In the genomic region with DNA sequence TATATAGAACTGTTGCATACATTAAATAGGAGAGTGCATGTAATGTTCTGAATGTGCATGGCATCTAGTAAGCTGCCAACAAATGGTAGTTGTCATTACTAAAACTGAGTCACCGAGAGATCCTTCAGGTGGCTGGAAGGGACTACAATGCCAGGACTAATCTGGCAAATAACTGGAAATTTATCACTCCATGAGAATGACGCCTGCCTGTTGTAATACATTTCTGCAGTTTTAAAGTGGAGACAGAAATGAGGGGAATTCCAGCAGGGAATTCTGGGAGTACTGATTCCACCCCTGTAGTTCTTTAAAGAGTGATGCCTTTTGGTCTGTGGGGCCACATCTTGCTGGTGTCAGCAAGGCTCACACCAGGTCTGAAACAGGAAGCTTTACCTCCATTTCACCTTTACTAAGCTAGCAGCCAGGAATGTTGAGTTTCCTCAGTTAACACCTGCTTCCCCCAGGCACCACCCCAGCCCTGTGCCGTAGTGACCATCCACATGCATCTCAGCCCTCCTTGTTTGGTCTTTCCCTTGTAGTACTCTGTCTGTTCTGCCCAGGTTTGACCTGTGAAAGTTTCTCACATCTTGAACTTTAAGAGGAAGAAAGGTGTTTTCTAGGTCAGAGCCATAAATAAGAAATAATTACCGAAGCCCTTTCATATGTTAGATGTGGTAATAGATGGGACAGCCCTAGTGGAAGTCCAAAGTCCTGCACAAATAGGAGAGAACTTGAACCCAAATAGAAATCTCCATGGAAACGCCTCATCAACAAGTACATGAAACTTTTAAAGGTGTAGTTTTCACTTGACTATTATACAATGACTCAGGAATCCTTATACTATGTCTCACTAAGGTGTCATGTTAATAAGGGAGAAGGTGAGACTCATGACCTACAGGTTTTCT, we compare ENCODE assay signal across 15 cellular contexts. TPM values are rescaled to one million over a fixed set of nuclear protein-coding genes. Genes with fewer than 3 reads are reported as not detected.
DNase-seq lines count a peak whose midpoint lies in the region; ATAC-seq, FAIRE-seq and TF ChIP-seq lines count a peak whose summit lies in the region.
"Had no signal": no experiment of that assay in that cellular context is flagged by ENCODE, and none has a peak within 500 bp of the region (broad histone marks: within the 10 kb centered on the region; RNA-seq: fewer than 3 reads in every experiment).

No MANE protein-coding gene starts in this region.

- H3K4me3 ChIP-seq in GM12878 (no peak overlapping the region), kidney (ENCODE audit: low read length in 2 of 2) (peak overlapping the region in 1 of 2 donors; percentile 10), spleen (no peak overlapping the region)
- H3K4me3 ChIP-seq in CD8-positive, alpha-beta T cell (ENCODE audit: low read depth, low read length) = no peak overlapping the region
- H3K4me3 ChIP-seq: right atrium auricular region had no signal

- TF ChIP-seq POLR2A in GM12878 (IDR thresholded peaks at IDR 0.05; ENCODE audit: low read depth, low read length) (no peak), spleen (IDR thresholded peaks at IDR 0.05) (no peak)

- H3K9me3 Mint-ChIP-seq in CD8-positive, alpha-beta T cell = no peaks in the 10 kb centered on the region

- DNase-seq in activated CD4-positive, CD25-positive, alpha-beta regulatory T cell (lab: John Stamatoyannopoulos, UW) = no peak
- no peak for DNase-seq in GM12878 (ENCODE audit: low read depth, low spot score)
- no peak for DNase-seq in kidney
- DNase-seq in inferior parietal cortex (ENCODE audit: extremely low spot score) = no peak
- no peak for DNase-seq in CD8-positive, alpha-beta T cell
- no peak for DNase-seq in spleen
- DNase-seq: ACHN, erythroblast, islet precursor cell, KBM-7, NCI-H524, T-helper 2 cell had no signal

- TF ChIP-seq EP300 in GM12878 (IDR thresholded peaks at IDR 0.05; ENCODE audit: borderline replicate concordance in 1 of 2, control insufficient read depth in 1 of 2, low read depth in 2 of 2, low read length in 2 of 2) = no peak

- no peak overlapping the region for H3K27ac Mint-ChIP-seq in CD8-positive, alpha-beta T cell

- H3K4me3 Mint-ChIP-seq in CD8-positive, alpha-beta T cell = no peak overlapping the region

- POLR2A ChIA-PET in GM12878 (lab: Charles Lee) = interaction anchor here (1.0 to 1.1 kb wide), 2 partner anchors 11 to 32 kb away, joined by 4 to 5 read pairs; no protein-coding TSS in a partner anchor
- POLR2A ChIA-PET in CD8-positive, alpha-beta T cell (lab: Charles Lee) = no interaction called here

- no peak for TF ChIP-seq RAD21 in GM12878 (IDR thresholded peaks at IDR 0.05; ENCODE audit: insufficient read depth, low read depth, low read length)

- peaks cover 13% of the 10 kb centered on the region for H3K36me3 Mint-ChIP-seq in CD8-positive, alpha-beta T cell

- ATAC-seq in activated CD4-positive, CD25-positive, alpha-beta regulatory T cell treated with anti-CD3 and anti-CD28 coated beads, Interleukin-2, amount 50 U/mL, for 24 hours = peak; percentile 61 to 77
- ATAC-seq in GM12878 = peak; percentile 81
- ATAC-seq in CD8-positive, alpha-beta T cell = no peak

- CTCF ChIA-PET in GM12878 (lab: Yijun Ruan, JAX) = interaction anchor here (0.6 to 3.7 kb wide), 12 partner anchors 11 to 127 kb away, joined by 3 to 12 read pairs (median 4); no protein-coding TSS in a partner anchor
- CTCF ChIA-PET in CD8-positive, alpha-beta T cell (lab: Charles Lee) = interaction anchor here (1.7 kb wide), 1 partner anchor 127 kb away, joined by 4 read pairs; no protein-coding TSS in a partner anchor

- TSS peak; percentile 36 for BruUV-seq in GM12878 (replicated peaks; lab: Mats Ljungman, UMichigan)

- SMC1A ChIA-PET in GM12878 (lab: Charles Lee; ENCODE audit: uncharacterized antibody, unreplicated experiment) = interaction anchor here (0.5 to 2.4 kb wide), 19 partner anchors 12 to 265 kb away, joined by 3 to 15 read pairs (median 4); no protein-coding TSS in a partner anchor

- H2AFZ ChIP-seq in GM12878 (ENCODE audit: control insufficient read depth, low read depth, low read length) = no peak overlapping the region

- H3K9ac ChIP-seq in GM12878 (ENCODE audit: control insufficient read depth, insufficient read depth, low read length) (no peak overlapping the region), kidney (ENCODE audit: low read length in 2 of 2) (no peak overlapping the region)

- no peaks in the 10 kb centered on the region for H3K79me2 ChIP-seq in GM12878 (ENCODE audit: control insufficient read depth, insufficient read depth, low read length)

- H3K27me3 ChIP-seq in GM12878 (replicated peaks in 1 of 2; ENCODE audit: control insufficient read depth in 2 of 2, insufficient read depth in 2 of 2, low read length in 1 of 2) (no peaks in the 10 kb centered on the region), spleen (replicated peaks in 1 of 7) (no peaks in the 10 kb centered on the region)
- no peaks in the 10 kb centered on the region for H3K27me3 ChIP-seq in CD8-positive, alpha-beta T cell (ENCODE audit: insufficient read depth, low read length)
- H3K27me3 ChIP-seq: right atrium auricular region had no signal

- RAD21 ChIA-PET in GM12878 (lab: Charles Lee; ENCODE audit: unreplicated experiment) = interaction anchor here (0.7 to 3.0 kb wide), 13 partner anchors 11 to 255 kb away, joined by 3 to 19 read pairs (median 4); no protein-coding TSS in a partner anchor

- no peak for TF ChIP-seq CTCF in GM12878 (IDR thresholded peaks at IDR 0.05 in 2 of 3, conservative IDR thresholded peaks at IDR 0.05 in 1 of 3; ENCODE audit: control insufficient read depth in 2 of 3, extremely low read depth in 1 of 3, insufficient read depth in 1 of 3, low read depth in 3 of 3, low read length in 3 of 3)
- TF ChIP-seq CTCF in kidney (IDR thresholded peaks at IDR 0.05; ENCODE audit: borderline replicate concordance, extremely low read depth, insufficient read depth) = no peak
- TF ChIP-seq CTCF in CD8-positive, alpha-beta T cell (IDR thresholded peaks at IDR 0.05) = no peak
- TF ChIP-seq CTCF in spleen (IDR thresholded peaks at IDR 0.05 in 8 of 11, conservative IDR thresholded peaks at IDR 0.05 in 3 of 11) = no peak

- no peaks in the 10 kb centered on the region for H3K4me1 ChIP-seq in GM12878 (ENCODE audit: control insufficient read depth, insufficient read depth, low read length)
- peaks cover 12 to 20% of the 10 kb centered on the region in 2 donors for H3K4me1 ChIP-seq in kidney (ENCODE audit: control insufficient read depth in 1 of 2, insufficient read depth in 1 of 2, low read depth in 1 of 2, low read length in 2 of 2)
- no peaks in the 10 kb centered on the region for H3K4me1 ChIP-seq in CD8-positive, alpha-beta T cell (ENCODE audit: insufficient read depth, low read length)
- H3K4me1 ChIP-seq in spleen = peaks cover 0 to 36% (median 11%) of the 10 kb centered on the region in 6 donors

- 50% methylated on average over 5 of the region's 5 CpGs for WGBS in GM12878 (ENCODE audit: insufficient coverage, insufficient replicate concordance, low lambda C conversion rate, missing lambda C conversion rate)
- WGBS in spleen, 5 donors = 83 to 89% (median 84%) methylated on average over 5 of the region's 5 CpGs

- FAIRE-seq in GM12878 (lab: Jason Lieb, UNC) (no peak), kidney (lab: Jason Lieb, UNC) (no peak)

- intact Hi-C loops in GM12878 (cut with micrococcal nuclease; ENCODE audit: unreplicated experiment) (no loop called here), kidney (cut with DNase I) (no loop called here), spleen (cut with DNase I; ENCODE audit: low total_unique reads) (no loop called here)
- intact Hi-C loops in CD8-positive, alpha-beta T cell (cut with DNase I, micrococcal nuclease) = no loop called here

- no peaks in the 10 kb centered on the region for H3K27me3 Mint-ChIP-seq in CD8-positive, alpha-beta T cell (ENCODE audit: low read depth)

- peaks cover 0 to 1% of the 10 kb centered on the region in 2 experiments; a peak in 1 of 4 replicates for H3K36me3 ChIP-seq in GM12878 (ENCODE audit: control insufficient read depth in 2 of 2, insufficient read depth in 2 of 2, low read length in 1 of 2)
- peaks cover 19 to 51% of the 10 kb centered on the region in 2 donors for H3K36me3 ChIP-seq in kidney (ENCODE audit: control insufficient read depth in 1 of 2, insufficient read depth in 2 of 2, low read length in 2 of 2)
- H3K36me3 ChIP-seq in CD8-positive, alpha-beta T cell (ENCODE audit: insufficient read depth, low read length) = no peaks in the 10 kb centered on the region
- H3K36me3 ChIP-seq in spleen = peaks cover 0 to 95% (median 41%) of the 10 kb centered on the region in 6 donors

- no peak overlapping the region for H3K4me2 ChIP-seq in GM12878 (ENCODE audit: control insufficient read depth, insufficient read depth)

- H3K27ac ChIP-seq in GM12878 (ENCODE audit: control insufficient read depth, insufficient read depth) (no peak overlapping the region), kidney (ENCODE audit: low read depth in 2 of 2, low read length in 2 of 2) (peak overlapping the region; percentile 32 to 79), temporal lobe (ENCODE audit: low read depth, low read length) (peak overlapping the region; percentile 96), spleen (no peak overlapping the region)
- H3K27ac ChIP-seq in CD8-positive, alpha-beta T cell (ENCODE audit: low read depth, low read length) = no peak overlapping the region
- H3K27ac ChIP-seq: right atrium auricular region had no signal

- H3K9me3 ChIP-seq in GM12878 (replicated peaks; ENCODE audit: control insufficient read depth, insufficient read depth, low read length) (no peaks in the 10 kb centered on the region), kidney (ENCODE audit: control insufficient read depth in 1 of 2, low read length in 2 of 2) (no peaks in the 10 kb centered on the region), spleen (no peaks in the 10 kb centered on the region)
- H3K9me3 ChIP-seq in CD8-positive, alpha-beta T cell (ENCODE audit: low read length) = no peaks in the 10 kb centered on the region
- H3K9me3 ChIP-seq: right atrium auricular region had no signal

- H4K20me1 ChIP-seq in GM12878 (ENCODE audit: control insufficient read depth, insufficient read depth) = no peaks in the 10 kb centered on the region

- peaks cover 5% of the 10 kb centered on the region for H3K4me1 Mint-ChIP-seq in CD8-positive, alpha-beta T cell (ENCODE audit: low read depth)

- in situ Hi-C loops in GM12878 (cut with MboI) = no loop called here

RNA-seq across cellular contexts. Expression of a gene that starts 56.7 kb away (rescaled TPM):
- not detected in 2 replicates for total RNA-seq in GM12878 (2013; cell fraction: nucleolus; rRNA removed)
- total RNA-seq in GM12878 (2014; rRNA removed) (0.06 TPM in 1 of 2 replicates, not detected in the other), GM12878 (2014; rRNA removed; fragmentation: Illumina TruSeq; extraction: Trizol) (0.05 and 0.09 TPM in 2 replicates), GM12878 (2021) (0.08 TPM in 1 of 2 replicates, not detected in the other), kidney (0.09 TPM), temporal lobe (under 0.01 TPM), spleen (1 to 10 TPM in 1 of 7 donors, under 1 TPM in 5, not detected in 1; 0.10 to 1.2 (median 0.40) TPM)
- not detected for polyA plus RNA-seq in GM12878 (2011; ENCODE audit: low read depth)
- polyA plus RNA-seq in GM12878 (2011; rRNA removed) (not detected in 2 replicates), GM12878 (2014; fragmentation: Illumina TruSeq; extraction: Trizol) (0.04 TPM in 1 of 2 replicates, not detected in the other), GM12878 (2014; fragmentation: Nextera tagmentation; extraction: Ambion mirVana) (under 1 TPM; 0.11 to 0.13 TPM), GM12878 (2014; rRNA removed) (0.04 and 0.13 TPM in 2 replicates), GM12878 (2016; fragmentation: Nextera tagmentation; extraction: Ambion mirVana) (under 1 TPM; 0.09 to 0.20 TPM), kidney (ENCODE audit: insufficient read depth, low read depth, low replicate concordance) (0.28 TPM), spleen (under 1 TPM; 0.10 to 0.26 (median 0.14) TPM)
- not detected in 2 replicates for polyA plus RNA-seq in GM12878 (2011; cell fraction: cytosol; rRNA removed)
- polyA plus RNA-seq in GM12878 (2011; cell fraction: nucleus; rRNA removed) = not detected in 2 replicates
- polyA plus RNA-seq in GM12878 (2012) = 0.03 and 0.08 TPM in 2 replicates
- not detected in 2 replicates for polyA minus RNA-seq in GM12878 (2011; rRNA and poly(A)+ RNA removed)
- polyA minus RNA-seq in GM12878 (2011; cell fraction: cytosol; rRNA and poly(A)+ RNA removed) = not detected in 2 replicates
- polyA minus RNA-seq in GM12878 (2011; cell fraction: nucleus; rRNA and poly(A)+ RNA removed) = not detected in 2 replicates
- not detected for total RNA-seq in CD8-positive, alpha-beta T cell

Comparison
In these comparisons a context has a peak if more than half of its experiments do, and no peak if none do; other contexts are left out.
1. H3K27ac ChIP-seq: peak in kidney (2 of 2) and temporal lobe (single experiment); none in GM12878 (single experiment), CD8-positive, alpha-beta T cell (single experiment) and spleen (0 of 8).